Comparison of ENCODE assay signal across 11 cellular contexts in genomic region chr3:187014417-187014864, GRCh38.
A peak's percentile ranks its signal among the peaks of the same experiment; 100 is the strongest.
DNase-seq lines count a peak whose midpoint lies in the region; ATAC-seq and TF ChIP-seq lines count a peak whose summit lies in the region.
"Had no signal": no experiment of that assay in that cellular context is flagged by ENCODE, and none has a peak within 500 bp of the region (broad histone marks: within the 10 kb centered on the region; RNA-seq: fewer than 3 reads in every experiment).

No MANE protein-coding gene starts in this region.

- peaks cover 71% of the 10 kb centered on the region for H3K4me1 Mint-ChIP-seq in activated T-cell treated with anti-CD3 and anti-CD28 coated beads, Interleukin-2, amount 50 U/mL, for 24 hours (ENCODE audit: low read depth)
- peaks cover 71% of the 10 kb centered on the region for H3K4me1 Mint-ChIP-seq in activated T-cell treated with anti-CD3 and anti-CD28 coated beads, Interleukin-2, amount 50 U/mL, for 4 hours (ENCODE audit: low read depth)
- H3K4me1 Mint-ChIP-seq in activated CD4-positive, alpha-beta memory T cell treated with anti-CD3 and anti-CD28 coated beads for 36 hours (ENCODE audit: low read depth): peaks cover 57% of the 10 kb centered on the region
- H3K4me1 Mint-ChIP-seq in immature natural killer cell (peaks cover 59 to 85% of the 10 kb centered on the region in 2 donors), glutamatergic neuron (ENCODE audit: low read depth, unreplicated experiment) (peaks cover 17% of the 10 kb centered on the region)

- no peak overlapping the region for H3K18ac ChIP-seq in mesenchymal stem cell (ENCODE audit: low read depth in 1 of 2, low read length in 2 of 2)

- H3K9me3 ChIP-seq in tibial artery: no peaks in the 10 kb centered on the region
- H3K9me3 ChIP-seq in mesenchymal stem cell (ENCODE audit: control insufficient read depth, low read length): no peaks in the 10 kb centered on the region
- H3K9me3 ChIP-seq: ovary had no signal

- H3K23ac ChIP-seq in mesenchymal stem cell (ENCODE audit: low read length in 2 of 2): no peak overlapping the region

- H3K4me1 ChIP-seq in tibial artery (peaks cover 0 to 64% (median 22%) of the 10 kb centered on the region in 4 donors), mesenchymal stem cell (ENCODE audit: control insufficient read depth, insufficient read depth, low read depth, low read length) (peaks cover 10% of the 10 kb centered on the region)

- no CpG with 5 or more reads among the region's 2 CpGs for WGBS in mesenchymal stem cell

- H4K8ac ChIP-seq in mesenchymal stem cell (ENCODE audit: low read length): no peak overlapping the region

- CTCF ChIA-PET in activated CD4-positive, alpha-beta memory T cell treated with anti-CD3 and anti-CD28 coated beads for 36 hours (lab: Charles Lee): no interaction called here

- H3K27ac Mint-ChIP-seq in activated T-cell treated with anti-CD3 and anti-CD28 coated beads, Interleukin-2, amount 50 U/mL, for 24 hours: peak overlapping the region; percentile 48
- H3K27ac Mint-ChIP-seq in activated CD4-positive, alpha-beta memory T cell treated with anti-CD3 and anti-CD28 coated beads for 36 hours: peak overlapping the region; percentile 38
- H3K27ac Mint-ChIP-seq in immature natural killer cell (peak overlapping the region in 4 of 6 donors; percentile 65 to 82 (median 68)), glutamatergic neuron (ENCODE audit: unreplicated experiment) (no peak overlapping the region)

- ATAC-seq in activated T-cell treated with anti-CD3 and anti-CD28 coated beads, Interleukin-2, amount 50 U/mL, for 4 hours: no peak
- ATAC-seq: K562 had no signal

- no peak overlapping the region for H3K14ac ChIP-seq in mesenchymal stem cell (ENCODE audit: low read length in 2 of 2)

- TF ChIP-seq CTCF in tibial artery (IDR thresholded peaks at IDR 0.05) (no peak), glutamatergic neuron (IDR thresholded peaks at IDR 0.05; ENCODE audit: partially characterized antibody, unreplicated experiment) (no peak)

- intact Hi-C loops in activated CD4-positive, alpha-beta memory T cell treated with anti-CD3 and anti-CD28 coated beads for 36 hours (cut with micrococcal nuclease): no loop called here
- intact Hi-C loops in tibial artery (cut with DNase I; ENCODE audit: low total_unique reads): no loop called here

- no peaks in the 10 kb centered on the region for H3K36me3 ChIP-seq in tibial artery
- H3K36me3 ChIP-seq in mesenchymal stem cell (ENCODE audit: control insufficient read depth in 1 of 2, insufficient read depth in 2 of 2, low read depth in 1 of 2, low read length in 2 of 2): no peaks in the 10 kb centered on the region
- H3K36me3 ChIP-seq: ovary had no signal

- H2AFZ ChIP-seq in mesenchymal stem cell (ENCODE audit: low read depth, low read length): no peak overlapping the region

- no peak for DNase-seq in activated T-cell treated with anti-CD3 and anti-CD28 coated beads, Interleukin-2, amount 50 U/mL, for 24 hours
- DNase-seq in activated T-cell treated with anti-CD3 and anti-CD28 coated beads, Interleukin-2, amount 50 U/mL, for 4 hours: no peak
- no peak for DNase-seq in activated CD4-positive, alpha-beta memory T cell treated with anti-CD3 and anti-CD28 coated beads for 36 hours
- DNase-seq in immature natural killer cell (no peak), tibial artery (peak; percentile 41 to 59), DMS53 treated with DMSO at 0.1 percent for 48 hours (lab: John Stamatoyannopoulos, UW; ENCODE audit: unreplicated experiment) (no peak), glutamatergic neuron (no peak), mesenchymal stem cell (no peak)
- DNase-seq: NCI-H2171 treated with DMSO at 0.1 percent for 48 hours, ovary had no signal

- H2BK15ac ChIP-seq in mesenchymal stem cell (ENCODE audit: low read depth, poor library complexity, severe bottlenecking): no peak overlapping the region

- no peak overlapping the region for H2BK5ac ChIP-seq in mesenchymal stem cell (ENCODE audit: low read depth, low read length, poor library complexity, severe bottlenecking)

- no peaks in the 10 kb centered on the region for H3K27me3 Mint-ChIP-seq in activated T-cell treated with anti-CD3 and anti-CD28 coated beads, Interleukin-2, amount 50 U/mL, for 24 hours
- H3K27me3 Mint-ChIP-seq in activated T-cell treated with anti-CD3 and anti-CD28 coated beads, Interleukin-2, amount 50 U/mL, for 4 hours (ENCODE audit: low read depth): no peaks in the 10 kb centered on the region
- no peaks in the 10 kb centered on the region for H3K27me3 Mint-ChIP-seq in activated CD4-positive, alpha-beta memory T cell treated with anti-CD3 and anti-CD28 coated beads for 36 hours
- H3K27me3 Mint-ChIP-seq in immature natural killer cell (ENCODE audit: low read depth in 3 of 3): peaks cover 0 to 2% (median 0%) of the 10 kb centered on the region in 3 donors
- no peaks in the 10 kb centered on the region for H3K27me3 Mint-ChIP-seq in glutamatergic neuron (ENCODE audit: unreplicated experiment)

- H3K4me3 Mint-ChIP-seq in activated T-cell treated with anti-CD3 and anti-CD28 coated beads, Interleukin-2, amount 50 U/mL, for 24 hours: no peak overlapping the region
- no peak overlapping the region for H3K4me3 Mint-ChIP-seq in activated T-cell treated with anti-CD3 and anti-CD28 coated beads, Interleukin-2, amount 50 U/mL, for 4 hours
- no peak overlapping the region for H3K4me3 Mint-ChIP-seq in activated CD4-positive, alpha-beta memory T cell treated with anti-CD3 and anti-CD28 coated beads for 36 hours
- H3K4me3 Mint-ChIP-seq in immature natural killer cell (peak overlapping the region in 2 of 5 donors; percentile 7 to 44), glutamatergic neuron (ENCODE audit: unreplicated experiment) (no peak overlapping the region)

- POLR2A ChIA-PET in activated CD4-positive, alpha-beta memory T cell treated with anti-CD3 and anti-CD28 coated beads for 36 hours (lab: Charles Lee): interaction anchor here (0.6 kb wide), 1 partner anchor 15 kb away, joined by 3 read pairs; no protein-coding TSS in a partner anchor

- no peak overlapping the region for H2AK5ac ChIP-seq in mesenchymal stem cell (ENCODE audit: low read length, severe bottlenecking)

- H4K91ac ChIP-seq in mesenchymal stem cell (ENCODE audit: low read length): no peak overlapping the region

- peaks cover 75% of the 10 kb centered on the region for H3K36me3 Mint-ChIP-seq in activated T-cell treated with anti-CD3 and anti-CD28 coated beads, Interleukin-2, amount 50 U/mL, for 24 hours (ENCODE audit: low read depth)
- H3K36me3 Mint-ChIP-seq in activated T-cell treated with anti-CD3 and anti-CD28 coated beads, Interleukin-2, amount 50 U/mL, for 4 hours (ENCODE audit: insufficient read depth): peaks cover 12% of the 10 kb centered on the region
- H3K36me3 Mint-ChIP-seq in activated CD4-positive, alpha-beta memory T cell treated with anti-CD3 and anti-CD28 coated beads for 36 hours: peaks cover 28% of the 10 kb centered on the region
- peaks cover 0 to 17% (median 10%) of the 10 kb centered on the region in 3 donors for H3K36me3 Mint-ChIP-seq in immature natural killer cell
- H3K36me3 Mint-ChIP-seq in glutamatergic neuron (ENCODE audit: unreplicated experiment): no peaks in the 10 kb centered on the region

- H3K4me3 ChIP-seq in tibial artery (no peak overlapping the region), mesenchymal stem cell (ENCODE audit: insufficient read depth in 1 of 2, low read depth in 1 of 2, low read length in 2 of 2) (no peak overlapping the region)
- H3K4me3 ChIP-seq: K562, ovary had no signal

- no peak overlapping the region for H2BK12ac ChIP-seq in mesenchymal stem cell (ENCODE audit: low read length in 2 of 2)

- H3K9me3 Mint-ChIP-seq in activated T-cell treated with anti-CD3 and anti-CD28 coated beads, Interleukin-2, amount 50 U/mL, for 24 hours: no peaks in the 10 kb centered on the region
- no peaks in the 10 kb centered on the region for H3K9me3 Mint-ChIP-seq in activated T-cell treated with anti-CD3 and anti-CD28 coated beads, Interleukin-2, amount 50 U/mL, for 4 hours
- H3K9me3 Mint-ChIP-seq in activated CD4-positive, alpha-beta memory T cell treated with anti-CD3 and anti-CD28 coated beads for 36 hours: no peaks in the 10 kb centered on the region
- H3K9me3 Mint-ChIP-seq in immature natural killer cell: no peaks in the 10 kb centered on the region
- no peaks in the 10 kb centered on the region for H3K9me3 Mint-ChIP-seq in glutamatergic neuron (ENCODE audit: unreplicated experiment)

- no peak overlapping the region for H3K9ac ChIP-seq in mesenchymal stem cell (ENCODE audit: low read length)

- H3K79me1 ChIP-seq in mesenchymal stem cell (replicated peaks; ENCODE audit: low read length, poor library complexity, severe bottlenecking): peaks cover 6% of the 10 kb centered on the region

- H2BK120ac ChIP-seq in mesenchymal stem cell (ENCODE audit: low read depth, low read length): no peak overlapping the region

- no peak overlapping the region for H3K4ac ChIP-seq in mesenchymal stem cell (ENCODE audit: low read depth in 1 of 2, low read length in 2 of 2)

- H3K4me2 ChIP-seq in mesenchymal stem cell (ENCODE audit: low read length, poor library complexity, severe bottlenecking): no peak overlapping the region

- peak overlapping the region; percentile 14 to 52 for H3K27ac ChIP-seq in tibial artery
- no peak overlapping the region for H3K27ac ChIP-seq in mesenchymal stem cell (ENCODE audit: low read length, poor library complexity, severe bottlenecking)
- H3K27ac ChIP-seq: ovary had no signal

- H3K27me3 ChIP-seq in tibial artery: no peaks in the 10 kb centered on the region
- H3K27me3 ChIP-seq in mesenchymal stem cell (ENCODE audit: control insufficient read depth in 1 of 2, insufficient read depth in 1 of 2, low read length in 2 of 2): peaks cover 0 to 3% of the 10 kb centered on the region in 2 experiments
- H3K27me3 ChIP-seq: ovary had no signal

Comparison
In these comparisons a context has a peak if more than half of its experiments do, and no peak if none do; other contexts are left out.
1. DNase-seq: peak in tibial artery (2 of 2); none in activated T-cell treated with anti-CD3 and anti-CD28 coated beads, Interleukin-2, amount 50 U/mL, for 24 hours (single experiment), activated T-cell treated with anti-CD3 and anti-CD28 coated beads, Interleukin-2, amount 50 U/mL, for 4 hours (single experiment), activated CD4-positive, alpha-beta memory T cell treated with anti-CD3 and anti-CD28 coated beads for 36 hours (single experiment), immature natural killer cell (0 of 3), DMS53 treated with DMSO at 0.1 percent for 48 hours (single experiment), glutamatergic neuron (single experiment) and mesenchymal stem cell (single experiment).